Comparison of ENCODE assay signal across 26 cellular contexts in genomic region chr2:236008006-236008405, GRCh38.
DNase-seq lines count a peak whose midpoint lies in the region; ATAC-seq, FAIRE-seq and TF ChIP-seq lines count a peak whose summit lies in the region.
"Had no signal": no experiment of that assay in that cellular context is flagged by ENCODE, and none has a peak within 500 bp of the region (broad histone marks: within the 10 kb centered on the region; RNA-seq: fewer than 3 reads in every experiment).

No MANE protein-coding gene starts in this region.

- TF ChIP-seq POLR2A in GM12878 (IDR thresholded peaks at IDR 0.05; ENCODE audit: low read depth, low read length) = no peak
- TF ChIP-seq POLR2A in spleen (IDR thresholded peaks at IDR 0.05) = no peak

- no peak for TF ChIP-seq CTCF in GM12878 (IDR thresholded peaks at IDR 0.05 in 2 of 3, conservative IDR thresholded peaks at IDR 0.05 in 1 of 3; ENCODE audit: control insufficient read depth in 2 of 3, extremely low read depth in 1 of 3, insufficient read depth in 1 of 3, low read depth in 3 of 3, low read length in 3 of 3)
- TF ChIP-seq CTCF in fibroblast of the aortic adventitia (IDR thresholded peaks at IDR 0.05; ENCODE audit: insufficient read depth, low read length) = no peak
- TF ChIP-seq CTCF in spleen (IDR thresholded peaks at IDR 0.05 in 8 of 11, conservative IDR thresholded peaks at IDR 0.05 in 3 of 11) = no peak
- no peak for TF ChIP-seq CTCF in hepatocyte (IDR thresholded peaks at IDR 0.05; ENCODE audit: poor library complexity)

- H3K9me3 ChIP-seq in GM12878 (replicated peaks; ENCODE audit: control insufficient read depth, insufficient read depth, low read length) = no peaks in the 10 kb centered on the region
- H3K9me3 ChIP-seq in spleen = no peaks in the 10 kb centered on the region
- H3K9me3 ChIP-seq in hepatocyte (ENCODE audit: low read depth) = no peaks in the 10 kb centered on the region
- H3K9me3 ChIP-seq: HAP-1 had no signal

- in situ Hi-C loops in GM12878 (cut with MboI) = no loop called here

- SMC1A ChIA-PET in GM12878 (lab: Charles Lee; ENCODE audit: uncharacterized antibody, unreplicated experiment) = no interaction called here

- H3K27ac ChIP-seq in GM12878 (ENCODE audit: control insufficient read depth, insufficient read depth) = no peak overlapping the region
- H3K27ac ChIP-seq in spleen = peak overlapping the region in 7 of 8 donors; percentile 17 to 77 (median 66)
- no peak overlapping the region for H3K27ac ChIP-seq in hepatocyte
- H3K27ac ChIP-seq: C4-2B had no signal

- 58% methylated on average over 6 of the region's 6 CpGs for WGBS in GM12878 (ENCODE audit: insufficient coverage, insufficient replicate concordance, low lambda C conversion rate, missing lambda C conversion rate)
- WGBS in spleen, 5 donors = 71 to 86% (median 75%) methylated on average over 6 of the region's 6 CpGs
- WGBS in hepatocyte (ENCODE audit: low lambda C conversion rate, missing lambda C conversion rate) = 88% methylated on average over 6 of the region's 6 CpGs

- H3K4me2 ChIP-seq in GM12878 (ENCODE audit: control insufficient read depth, insufficient read depth) (no peak overlapping the region), hepatocyte (no peak overlapping the region)

- H4K20me1 ChIP-seq in GM12878 (ENCODE audit: control insufficient read depth, insufficient read depth) (no peaks in the 10 kb centered on the region), hepatocyte (ENCODE audit: insufficient read depth, poor library complexity, severe bottlenecking) (no peaks in the 10 kb centered on the region)

- no TSS peak for BruUV-seq in GM12878 (replicated peaks; lab: Mats Ljungman, UMichigan)

- CTCF ChIA-PET in GM12878 (lab: Yijun Ruan, JAX) = no interaction called here

- no peaks in the 10 kb centered on the region for H3K36me3 ChIP-seq in GM12878 (ENCODE audit: control insufficient read depth in 2 of 2, insufficient read depth in 2 of 2, low read length in 1 of 2)
- H3K36me3 ChIP-seq in spleen = no peaks in the 10 kb centered on the region
- no peaks in the 10 kb centered on the region for H3K36me3 ChIP-seq in hepatocyte (replicated peaks; ENCODE audit: insufficient read depth, low read depth)
- H3K36me3 ChIP-seq: HAP-1 had no signal

- TF ChIP-seq RAD21 in GM12878 (IDR thresholded peaks at IDR 0.05; ENCODE audit: insufficient read depth, low read depth, low read length) = no peak

- POLR2A ChIA-PET in GM12878 (lab: Charles Lee) = no interaction called here

- H3K79me2 ChIP-seq in GM12878 (ENCODE audit: control insufficient read depth, insufficient read depth, low read length) = no peaks in the 10 kb centered on the region
- H3K79me2 ChIP-seq in hepatocyte = no peaks in the 10 kb centered on the region

- ATAC-seq in GM12878 = peak; percentile 35; the same call in 1 of the 3 replicates
- ATAC-seq: SK-N-SH treated with all-trans-retinoic acid at 6 μM for 48 hours had no signal

- intact Hi-C loops in GM12878 (cut with micrococcal nuclease; ENCODE audit: unreplicated experiment) = no loop called here
- intact Hi-C loops in spleen (cut with DNase I; ENCODE audit: low total_unique reads) = no loop called here

- no peaks in the 10 kb centered on the region for H3K4me1 ChIP-seq in GM12878 (ENCODE audit: control insufficient read depth, insufficient read depth, low read length)
- peaks cover 0 to 7% (median 0%) of the 10 kb centered on the region in 6 donors for H3K4me1 ChIP-seq in spleen
- H3K4me1 ChIP-seq in hepatocyte (ENCODE audit: insufficient read depth) = no peaks in the 10 kb centered on the region
- H3K4me1 ChIP-seq: HAP-1 had no signal

- H2AFZ ChIP-seq in GM12878 (ENCODE audit: control insufficient read depth, low read depth, low read length) = no peak overlapping the region
- H2AFZ ChIP-seq in hepatocyte = no peak overlapping the region

- DNase-seq in AG20443 (ENCODE audit: low spot score) (peak; percentile 71), GM12878 (ENCODE audit: low read depth, low spot score) (no peak), fibroblast of the aortic adventitia (ENCODE audit: low read depth) (peak; percentile 28), spleen (no peak), hepatocyte (ENCODE audit: low spot score) (no peak), NCI-H1105 treated with DMSO at 0.1 percent for 48 hours (lab: John Stamatoyannopoulos, UW) (no peak)
- no peak for DNase-seq in stimulated activated CD8-positive, alpha-beta memory T cell treated with anti-CD3 and anti-CD28 coated beads, Interleukin-4, amount 100 ng/mL, for 48 hours
- DNase-seq: 8988T; ACHN; CD8-positive, alpha-beta memory T cell; DMS 273 treated with DMSO at 0.1 percent for 48 hours; DMS79 treated with DMSO at 0.1 percent for 48 hours; GOT3; HFFc6; Karpas-422; NCI-H1092 treated with DMSO at 0.1 percent for 48 hours; NCI-H1436 treated with DMSO at 0.1 percent for 48 hours; NCI-H187 treated with DMSO at 0.1 percent for 48 hours; NCI-H2171 treated with DMSO at 0.1 percent for 48 hours; NCI-H524; NCI-H774 had no signal

- RAD21 ChIA-PET in GM12878 (lab: Charles Lee; ENCODE audit: unreplicated experiment) = no interaction called here

- no peaks in the 10 kb centered on the region for H3K9me2 ChIP-seq in hepatocyte (replicated peaks; ENCODE audit: insufficient read depth)

- no peak for TF ChIP-seq EP300 in GM12878 (IDR thresholded peaks at IDR 0.05; ENCODE audit: borderline replicate concordance in 1 of 2, control insufficient read depth in 1 of 2, low read depth in 2 of 2, low read length in 2 of 2)

- no peak for FAIRE-seq in GM12878 (lab: Jason Lieb, UNC)
- FAIRE-seq: GM18507, RCC 7860 had no signal

- no peak overlapping the region for H3K9ac ChIP-seq in GM12878 (ENCODE audit: control insufficient read depth, insufficient read depth, low read length)

- H3K27me3 ChIP-seq in GM12878 (replicated peaks in 1 of 2; ENCODE audit: control insufficient read depth in 2 of 2, insufficient read depth in 2 of 2, low read length in 1 of 2) (no peaks in the 10 kb centered on the region), spleen (replicated peaks in 1 of 7) (no peaks in the 10 kb centered on the region), hepatocyte (no peaks in the 10 kb centered on the region)

- no peak overlapping the region for H3K4me3 ChIP-seq in GM12878
- H3K4me3 ChIP-seq in fibroblast of the aortic adventitia (ENCODE audit: low read depth, low read length) = no peak overlapping the region
- H3K4me3 ChIP-seq in spleen = no peak overlapping the region
- no peak overlapping the region for H3K4me3 ChIP-seq in hepatocyte
- H3K4me3 ChIP-seq: HAP-1 had no signal

TF ChIP-seq in GM12878, 131 proteins besides CTCF, POLR2A, EP300 and RAD21 (continues in another document):
- no peak for TF ChIP-seq SMC3 (IDR thresholded peaks at IDR 0.05; ENCODE audit: borderline replicate concordance, low read length)
- no peak for TF ChIP-seq RAD51 (IDR thresholded peaks at IDR 0.05)
- TF ChIP-seq PAX5 (IDR thresholded peaks at IDR 0.05; ENCODE audit: borderline replicate concordance, low read depth, low read length) = no peak
- no peak for TF ChIP-seq CHD2 (IDR thresholded peaks at IDR 0.05; ENCODE audit: borderline replicate concordance, low read depth, low read length)
- TF ChIP-seq STAT3 (IDR thresholded peaks at IDR 0.05; ENCODE audit: low read depth, low read length) = no peak
- TF ChIP-seq ZNF592 (IDR thresholded peaks at IDR 0.05) = no peak
- TF ChIP-seq SIX5 (IDR thresholded peaks at IDR 0.05; ENCODE audit: low read depth, low read length, severe bottlenecking) = no peak
- TF ChIP-seq MTA2 (IDR thresholded peaks at IDR 0.05; ENCODE audit: low read depth) = no peak
- no peak for TF ChIP-seq POU2F2 (IDR thresholded peaks at IDR 0.05; ENCODE audit: borderline replicate concordance, low read depth, low read length)
- TF ChIP-seq RCOR1 (conservative IDR thresholded peaks at IDR 0.05; ENCODE audit: low read depth, low read length) = no peak

Comparison
In these comparisons a context has a peak if more than half of its experiments do, and no peak if none do; other contexts are left out.
1. DNase-seq: peak in AG20443 (single experiment) and fibroblast of the aortic adventitia (single experiment); none in GM12878 (single experiment), spleen (single experiment), hepatocyte (single experiment), NCI-H1105 treated with DMSO at 0.1 percent for 48 hours (single experiment) and stimulated activated CD8-positive, alpha-beta memory T cell treated with anti-CD3 and anti-CD28 coated beads, Interleukin-4, amount 100 ng/mL, for 48 hours (single experiment).
2. H3K27ac ChIP-seq: peak in spleen (7 of 8); none in GM12878 (single experiment) and hepatocyte (single experiment).